Comparison of ENCODE assay signal across 34 cellular contexts in genomic region chr3:139182143-139182542, GRCh38.
"Had no signal": no experiment of that assay in that cellular context is flagged by ENCODE, and none has a peak within 500 bp of the region (broad histone marks: within the 10 kb centered on the region; RNA-seq: fewer than 3 reads in every experiment).

No MANE protein-coding gene starts in this region.

- DNase-seq: Karpas-422, KG1, MG63, MM.1S, NCI-H1048, NCI-H1092, NCI-H1092 treated with DMSO at 0.1 percent for 48 hours, NCI-H1105, NCI-H1105 treated with DMSO at 0.1 percent for 48 hours, NCI-H1417, NCI-H1417 treated with DMSO at 0.1 percent for 48 hours, NCI-H1436, NCI-H1436 treated with DMSO at 0.1 percent for 48 hours, NCI-H146, NCI-H1694, NCI-H1694 treated with DMSO at 0.1 percent for 48 hours, NCI-H187, NCI-H187 treated with DMSO at 0.1 percent for 48 hours, NCI-H1930, NCI-H2029, NCI-H2029 treated with DMSO at 0.1 percent for 48 hours, NCI-H2081, NCI-H2081 treated with DMSO at 0.1 percent for 48 hours, NCI-H2107, NCI-H2171, NCI-H2171 treated with DMSO at 0.1 percent for 48 hours, NCI-H2227 treated with DMSO at 0.1 percent for 48 hours, NCI-H226, NCI-H345, NCI-H446, NCI-H446 treated with DMSO at 0.1 percent for 48 hours, NCI-H510A, NCI-H510A treated with DMSO at 0.1 percent for 48 hours, NCI-H524 had no signal
